Comparison of ENCODE assay signal across 18 cellular contexts in the genomic region with DNA sequence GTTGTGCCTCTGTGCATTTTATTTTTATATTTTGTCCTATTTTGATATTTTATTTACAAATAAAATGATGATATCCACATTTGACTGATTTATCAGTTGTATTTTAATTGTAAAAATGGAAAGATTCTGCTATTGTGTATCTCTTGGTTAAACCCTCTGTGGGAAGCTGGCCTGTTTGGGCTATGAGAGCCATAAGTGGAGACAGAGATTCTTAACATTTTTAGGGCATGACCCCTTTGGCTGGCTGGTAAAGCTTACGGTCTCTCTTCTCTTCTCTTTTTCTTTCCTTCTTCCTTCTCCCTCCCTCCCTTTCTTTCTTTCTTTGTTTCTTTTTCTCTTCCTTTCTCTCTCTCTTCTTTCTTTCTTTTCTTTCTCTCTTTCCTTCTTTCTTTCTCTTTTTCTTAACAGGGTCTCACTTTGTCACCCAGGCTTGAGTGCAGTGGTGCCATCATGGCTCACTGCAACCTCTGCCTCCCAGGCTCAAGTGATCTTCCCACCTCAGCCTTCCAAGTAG.
DNase-seq lines count a peak whose midpoint lies in the region; ATAC-seq and TF ChIP-seq lines count a peak whose summit lies in the region.
"Had no signal": no experiment of that assay in that cellular context is flagged by ENCODE, and none has a peak within 500 bp of the region (broad histone marks: within the 10 kb centered on the region; RNA-seq: fewer than 3 reads in every experiment).

No MANE protein-coding gene starts in this region.

- no peak overlapping the region for H3K14ac ChIP-seq in neuronal stem cell (ENCODE audit: low read length)

- H3K9me3 ChIP-seq in neuronal stem cell (replicated peaks in 1 of 2; ENCODE audit: control insufficient read depth in 2 of 2, insufficient read depth in 1 of 2, low read depth in 1 of 2, low read length in 2 of 2), result no peaks in the 10 kb centered on the region
- H3K9me3 ChIP-seq: A549, Peyer's patch had no signal

- ATAC-seq in GM18505 (IDR thresholded peaks at IDR 0.05; ENCODE audit: unreplicated experiment), result no peak
- ATAC-seq: A549 had no signal

- H2BK120ac ChIP-seq in neuronal stem cell (ENCODE audit: low read depth, low read length), result no peak overlapping the region

- no peaks in the 10 kb centered on the region for H3K27me3 ChIP-seq in neuronal stem cell (ENCODE audit: control insufficient read depth in 3 of 3, insufficient read depth in 3 of 3, low read depth in 1 of 3, low read length in 3 of 3)
- H3K27me3 ChIP-seq: Peyer's patch, SJCRH30 had no signal

- H2AK5ac ChIP-seq in neuronal stem cell (ENCODE audit: low read depth, low read length), result no peak overlapping the region

- H3K23ac ChIP-seq in neuronal stem cell (ENCODE audit: low read depth, low read length, poor library complexity), result no peak overlapping the region

- H2BK12ac ChIP-seq in neuronal stem cell (ENCODE audit: low read length), result no peak overlapping the region

- H4K8ac ChIP-seq in neuronal stem cell (ENCODE audit: low read depth, low read length), result no peak overlapping the region

- no peak overlapping the region for H3K4me2 ChIP-seq in neuronal stem cell (ENCODE audit: insufficient read depth, low read length, poor library complexity, severe bottlenecking)
- H3K4me2 ChIP-seq: A549 had no signal

- H2BK15ac ChIP-seq in neuronal stem cell (ENCODE audit: low read length), result no peak overlapping the region

- DNase-seq in EL, result peak; percentile 54
- DNase-seq in RWPE1 (ENCODE audit: low spot score), result no peak
- peak; percentile 28 for DNase-seq in choroid plexus epithelial cell (ENCODE audit: low read depth)
- no peak for DNase-seq in progenitor cell of endocrine pancreas (ENCODE audit: low spot score, unreplicated experiment)
- no peak for DNase-seq in neuronal stem cell (ENCODE audit: low spot score)
- no peak for DNase-seq in SIG-M5 (lab: John Stamatoyannopoulos, UW)
- DNase-seq: CD4-positive, CD25-positive, alpha-beta regulatory T cell; DMS79; GF-D8; H7; NCI-H1417 treated with DMSO at 0.1 percent for 48 hours; NCI-H2029; NCI-H2171 treated with DMSO at 0.1 percent for 48 hours; NCI-H774; SJCRH30 had no signal

- H3K18ac ChIP-seq in neuronal stem cell (ENCODE audit: low read length), result no peak overlapping the region

- H3K4me3 ChIP-seq in choroid plexus epithelial cell (ENCODE audit: low read depth, low read length), result no peak overlapping the region
- H3K4me3 ChIP-seq in neuronal stem cell (ENCODE audit: low read length in 2 of 2), result no peak overlapping the region
- H3K4me3 ChIP-seq: A549, Peyer's patch, SJCRH30 had no signal

- no peak overlapping the region for H3K4ac ChIP-seq in neuronal stem cell (ENCODE audit: low read length)

- TF ChIP-seq POLR2A in GM18505 (IDR thresholded peaks at IDR 0.05; ENCODE audit: borderline replicate concordance, extremely low read depth, insufficient read depth, insufficient read length), result no peak

- no peak overlapping the region for H2BK5ac ChIP-seq in neuronal stem cell (ENCODE audit: low read length)

- peak overlapping the region; percentile 32; the same call in 1 of the 2 replicates for H3K27ac ChIP-seq in RWPE1
- no peak overlapping the region for H3K27ac ChIP-seq in neuronal stem cell (replicated peaks; ENCODE audit: low read length)
- H3K27ac ChIP-seq: A549, Peyer's patch, SJCRH30 had no signal

- H3K27me3 Mint-ChIP-seq in progenitor cell of endocrine pancreas, result no peaks in the 10 kb centered on the region
- H3K27me3 Mint-ChIP-seq: CD4-positive, CD25-positive, alpha-beta regulatory T cell had no signal

- no CpG with 5 or more reads among the region's 1 CpG for WGBS in neuronal stem cell (ENCODE audit: extremely low coverage in 2 of 2, insufficient read length in 2 of 2, insufficient replicate concordance in 1 of 2), 2 donors

- POLR2A ChIA-PET in RWPE1 (lab: Yijun Ruan, JAX; ENCODE audit: low non-redundant PET), result no interaction called here

- H3K9ac ChIP-seq in neuronal stem cell (ENCODE audit: low read depth, low read length, poor library complexity), result no peak overlapping the region

- H3K4me3 Mint-ChIP-seq in progenitor cell of endocrine pancreas (ENCODE audit: low read depth), result no peak overlapping the region
- H3K4me3 Mint-ChIP-seq: CD4-positive, CD25-positive, alpha-beta regulatory T cell had no signal

- H3K36me3 ChIP-seq in neuronal stem cell (replicated peaks in 1 of 2; ENCODE audit: control insufficient read depth in 2 of 2, insufficient read depth in 2 of 2, low read length in 2 of 2), result no peaks in the 10 kb centered on the region
- H3K36me3 ChIP-seq: Peyer's patch, SJCRH30 had no signal

- no peak for TF ChIP-seq CTCF in RWPE1 (conservative IDR thresholded peaks at IDR 0.05; ENCODE audit: low read depth)
- no peak for TF ChIP-seq CTCF in choroid plexus epithelial cell (conservative IDR thresholded peaks at IDR 0.05; ENCODE audit: low read depth, low read length)
- TF ChIP-seq CTCF in progenitor cell of endocrine pancreas (IDR thresholded peaks at IDR 0.05; ENCODE audit: unreplicated experiment), result no peak

- H4K91ac ChIP-seq in neuronal stem cell (ENCODE audit: low read depth, low read length, poor library complexity), result no peak overlapping the region

- CTCF ChIA-PET in RWPE1 (lab: Yijun Ruan, JAX), result no interaction called here

- H3K79me1 ChIP-seq in neuronal stem cell (ENCODE audit: low read depth, low read length), result no peaks in the 10 kb centered on the region

- peaks cover 12% of the 10 kb centered on the region for H3K4me1 Mint-ChIP-seq in progenitor cell of endocrine pancreas (ENCODE audit: low read depth)
- H3K4me1 Mint-ChIP-seq: CD4-positive, CD25-positive, alpha-beta regulatory T cell had no signal

- H3K9me3 Mint-ChIP-seq in progenitor cell of endocrine pancreas (ENCODE audit: low read depth), result no peaks in the 10 kb centered on the region

- no peaks in the 10 kb centered on the region for H3K36me3 Mint-ChIP-seq in progenitor cell of endocrine pancreas (ENCODE audit: insufficient read depth)
- H3K36me3 Mint-ChIP-seq: CD4-positive, CD25-positive, alpha-beta regulatory T cell had no signal

- no peak overlapping the region for H2AFZ ChIP-seq in neuronal stem cell (ENCODE audit: low read length)

- H3K27ac Mint-ChIP-seq in progenitor cell of endocrine pancreas, result peak overlapping the region; percentile 5
- H3K27ac Mint-ChIP-seq: CD4-positive, CD25-positive, alpha-beta regulatory T cell had no signal

- H3K4me1 ChIP-seq in neuronal stem cell (ENCODE audit: control insufficient read depth in 2 of 2, insufficient read depth in 1 of 2, low read depth in 1 of 2, low read length in 2 of 2), result no peaks in the 10 kb centered on the region
- H3K4me1 ChIP-seq: Peyer's patch had no signal

Comparison
In these comparisons a context has a peak if more than half of its experiments do, and no peak if none do; other contexts are left out.
1. DNase-seq: peak in EL (single experiment) and choroid plexus epithelial cell (single experiment); none in RWPE1 (single experiment), progenitor cell of endocrine pancreas (single experiment), neuronal stem cell (single experiment) and SIG-M5 (single experiment).